In the genomic region with DNA sequence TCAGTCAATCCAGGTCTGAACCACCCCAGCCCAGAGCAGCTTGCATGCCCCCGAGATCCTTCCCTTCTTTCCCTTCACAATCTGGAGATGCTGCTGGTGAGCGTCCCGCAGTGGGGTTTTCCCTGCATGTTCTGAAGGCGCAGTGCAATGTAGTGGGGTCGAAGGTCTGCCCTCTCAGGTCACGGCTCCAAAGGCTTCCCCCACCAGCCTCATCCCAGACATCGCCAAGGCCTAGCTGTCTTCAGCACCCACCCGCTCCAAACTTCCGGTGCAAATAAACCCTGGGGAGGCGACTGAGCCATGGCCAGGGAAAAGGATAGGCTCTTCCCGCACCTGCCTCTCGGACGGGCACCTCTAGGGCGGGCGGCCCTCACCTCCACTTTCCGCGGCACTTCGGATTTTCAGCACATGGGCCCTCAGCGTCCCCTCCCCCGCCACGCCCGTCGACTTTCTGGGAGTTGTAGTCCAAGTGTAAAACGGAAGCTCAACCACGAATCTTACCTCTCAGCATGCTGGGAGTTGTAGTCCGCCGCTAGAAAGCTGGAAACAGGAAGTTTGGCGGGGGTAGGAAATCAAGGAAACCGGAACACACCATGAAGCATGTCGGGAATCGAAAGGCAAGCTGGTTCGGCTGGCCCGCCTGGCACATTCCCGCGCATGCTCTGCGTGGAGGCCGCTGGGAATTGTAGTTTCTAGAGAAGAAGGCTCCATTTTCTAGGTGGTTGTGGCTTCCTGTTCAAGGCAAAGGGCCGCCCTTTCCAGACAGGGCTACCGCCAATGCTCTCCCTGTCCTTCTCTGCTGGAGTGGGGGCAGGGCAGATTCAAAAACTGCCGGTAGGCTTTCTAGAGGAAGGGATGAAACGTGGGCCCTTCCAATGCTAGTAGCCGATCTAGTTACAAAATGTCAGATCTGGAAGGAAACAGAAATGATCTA, we compare ENCODE assay signal across 1 cellular context.
TF ChIP-seq lines count a peak whose summit lies in the region.

A gene (minus strand): TSS at position 410 of the 934 bp plus-strand sequence. CDS start 2,384 bp downstream, outside the sequence.

TF ChIP-seq in HepG2, 621 proteins besides CTCF, POLR2A, EP300 and RAD21 (continued from another document and continues in another):
- TF ChIP-seq, protein P1, sequence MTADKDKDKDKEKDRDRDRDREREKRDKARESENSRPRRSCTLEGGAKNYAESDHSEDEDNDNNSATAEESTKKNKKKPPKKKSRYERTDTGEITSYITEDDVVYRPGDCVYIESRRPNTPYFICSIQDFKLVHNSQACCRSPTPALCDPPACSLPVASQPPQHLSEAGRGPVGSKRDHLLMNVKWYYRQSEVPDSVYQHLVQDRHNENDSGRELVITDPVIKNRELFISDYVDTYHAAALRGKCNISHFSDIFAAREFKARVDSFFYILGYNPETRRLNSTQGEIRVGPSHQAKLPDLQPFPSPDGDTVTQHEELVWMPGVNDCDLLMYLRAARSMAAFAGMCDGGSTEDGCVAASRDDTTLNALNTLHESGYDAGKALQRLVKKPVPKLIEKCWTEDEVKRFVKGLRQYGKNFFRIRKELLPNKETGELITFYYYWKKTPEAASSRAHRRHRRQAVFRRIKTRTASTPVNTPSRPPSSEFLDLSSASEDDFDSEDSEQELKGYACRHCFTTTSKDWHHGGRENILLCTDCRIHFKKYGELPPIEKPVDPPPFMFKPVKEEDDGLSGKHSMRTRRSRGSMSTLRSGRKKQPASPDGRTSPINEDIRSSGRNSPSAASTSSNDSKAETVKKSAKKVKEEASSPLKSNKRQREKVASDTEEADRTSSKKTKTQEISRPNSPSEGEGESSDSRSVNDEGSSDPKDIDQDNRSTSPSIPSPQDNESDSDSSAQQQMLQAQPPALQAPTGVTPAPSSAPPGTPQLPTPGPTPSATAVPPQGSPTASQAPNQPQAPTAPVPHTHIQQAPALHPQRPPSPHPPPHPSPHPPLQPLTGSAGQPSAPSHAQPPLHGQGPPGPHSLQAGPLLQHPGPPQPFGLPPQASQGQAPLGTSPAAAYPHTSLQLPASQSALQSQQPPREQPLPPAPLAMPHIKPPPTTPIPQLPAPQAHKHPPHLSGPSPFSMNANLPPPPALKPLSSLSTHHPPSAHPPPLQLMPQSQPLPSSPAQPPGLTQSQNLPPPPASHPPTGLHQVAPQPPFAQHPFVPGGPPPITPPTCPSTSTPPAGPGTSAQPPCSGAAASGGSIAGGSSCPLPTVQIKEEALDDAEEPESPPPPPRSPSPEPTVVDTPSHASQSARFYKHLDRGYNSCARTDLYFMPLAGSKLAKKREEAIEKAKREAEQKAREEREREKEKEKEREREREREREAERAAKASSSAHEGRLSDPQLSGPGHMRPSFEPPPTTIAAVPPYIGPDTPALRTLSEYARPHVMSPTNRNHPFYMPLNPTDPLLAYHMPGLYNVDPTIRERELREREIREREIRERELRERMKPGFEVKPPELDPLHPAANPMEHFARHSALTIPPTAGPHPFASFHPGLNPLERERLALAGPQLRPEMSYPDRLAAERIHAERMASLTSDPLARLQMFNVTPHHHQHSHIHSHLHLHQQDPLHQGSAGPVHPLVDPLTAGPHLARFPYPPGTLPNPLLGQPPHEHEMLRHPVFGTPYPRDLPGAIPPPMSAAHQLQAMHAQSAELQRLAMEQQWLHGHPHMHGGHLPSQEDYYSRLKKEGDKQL (CRISPR knock-in tag; IDR thresholded peaks at IDR 0.05; ENCODE audit: low read depth) = no peak
- no peak; the same call in 1 of the 2 replicates for TF ChIP-seq NFE2L2 (IDR thresholded peaks at IDR 0.05; ENCODE audit: low read length)
- peak; percentile 91 for TF ChIP-seq ZNF543 (CRISPR knock-in tag; IDR thresholded peaks at IDR 0.05)
- TF ChIP-seq ZSCAN22 (CRISPR knock-in tag; IDR thresholded peaks at IDR 0.05) = no peak
- TF ChIP-seq KLF16 (CRISPR knock-in tag; IDR thresholded peaks at IDR 0.05) = peak; percentile 87 to 95; a peak in 2 of 4 replicates
- no peak for TF ChIP-seq SMC3 (IDR thresholded peaks at IDR 0.05; ENCODE audit: low read length)
- peak; percentile 88; the same call in 1 of the 2 replicates for TF ChIP-seq MIXL1 (CRISPR knock-in tag; IDR thresholded peaks at IDR 0.05)
- TF ChIP-seq FOXK2 (IDR thresholded peaks at IDR 0.05) = peak; percentile 83
- no peak for TF ChIP-seq IRX3 (CRISPR knock-in tag; IDR thresholded peaks at IDR 0.05; ENCODE audit: borderline replicate concordance, low read depth)
- peak; percentile 77 for TF ChIP-seq ZNF605 (CRISPR knock-in tag; IDR thresholded peaks at IDR 0.05)
- TF ChIP-seq, protein P2, sequence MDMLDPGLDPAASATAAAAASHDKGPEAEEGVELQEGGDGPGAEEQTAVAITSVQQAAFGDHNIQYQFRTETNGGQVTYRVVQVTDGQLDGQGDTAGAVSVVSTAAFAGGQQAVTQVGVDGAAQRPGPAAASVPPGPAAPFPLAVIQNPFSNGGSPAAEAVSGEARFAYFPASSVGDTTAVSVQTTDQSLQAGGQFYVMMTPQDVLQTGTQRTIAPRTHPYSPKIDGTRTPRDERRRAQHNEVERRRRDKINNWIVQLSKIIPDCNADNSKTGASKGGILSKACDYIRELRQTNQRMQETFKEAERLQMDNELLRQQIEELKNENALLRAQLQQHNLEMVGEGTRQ (IDR thresholded peaks at IDR 0.05; ENCODE audit: low read depth, low read length) = no peak
- TF ChIP-seq, protein P2 (CRISPR knock-in tag; IDR thresholded peaks at IDR 0.05; ENCODE audit: borderline replicate concordance) = 0 out of 2 replicates have a peak, but pooled peaks have one; percentile 39
- TF ChIP-seq, protein P3, sequence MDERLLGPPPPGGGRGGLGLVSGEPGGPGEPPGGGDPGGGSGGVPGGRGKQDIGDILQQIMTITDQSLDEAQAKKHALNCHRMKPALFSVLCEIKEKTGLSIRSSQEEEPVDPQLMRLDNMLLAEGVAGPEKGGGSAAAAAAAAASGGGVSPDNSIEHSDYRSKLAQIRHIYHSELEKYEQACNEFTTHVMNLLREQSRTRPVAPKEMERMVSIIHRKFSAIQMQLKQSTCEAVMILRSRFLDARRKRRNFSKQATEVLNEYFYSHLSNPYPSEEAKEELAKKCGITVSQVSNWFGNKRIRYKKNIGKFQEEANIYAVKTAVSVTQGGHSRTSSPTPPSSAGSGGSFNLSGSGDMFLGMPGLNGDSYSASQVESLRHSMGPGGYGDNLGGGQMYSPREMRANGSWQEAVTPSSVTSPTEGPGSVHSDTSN (CRISPR knock-in tag; IDR thresholded peaks at IDR 0.05) = no peak
- TF ChIP-seq ZNF776 (CRISPR knock-in tag; IDR thresholded peaks at IDR 0.05) = peak; percentile 91; the same call in 1 of the 2 replicates
- 0 out of 2 replicates have a peak, but pooled peaks have one; percentile 36 for TF ChIP-seq ZNF572 (CRISPR knock-in tag; IDR thresholded peaks at IDR 0.05)
- TF ChIP-seq, protein P4, sequence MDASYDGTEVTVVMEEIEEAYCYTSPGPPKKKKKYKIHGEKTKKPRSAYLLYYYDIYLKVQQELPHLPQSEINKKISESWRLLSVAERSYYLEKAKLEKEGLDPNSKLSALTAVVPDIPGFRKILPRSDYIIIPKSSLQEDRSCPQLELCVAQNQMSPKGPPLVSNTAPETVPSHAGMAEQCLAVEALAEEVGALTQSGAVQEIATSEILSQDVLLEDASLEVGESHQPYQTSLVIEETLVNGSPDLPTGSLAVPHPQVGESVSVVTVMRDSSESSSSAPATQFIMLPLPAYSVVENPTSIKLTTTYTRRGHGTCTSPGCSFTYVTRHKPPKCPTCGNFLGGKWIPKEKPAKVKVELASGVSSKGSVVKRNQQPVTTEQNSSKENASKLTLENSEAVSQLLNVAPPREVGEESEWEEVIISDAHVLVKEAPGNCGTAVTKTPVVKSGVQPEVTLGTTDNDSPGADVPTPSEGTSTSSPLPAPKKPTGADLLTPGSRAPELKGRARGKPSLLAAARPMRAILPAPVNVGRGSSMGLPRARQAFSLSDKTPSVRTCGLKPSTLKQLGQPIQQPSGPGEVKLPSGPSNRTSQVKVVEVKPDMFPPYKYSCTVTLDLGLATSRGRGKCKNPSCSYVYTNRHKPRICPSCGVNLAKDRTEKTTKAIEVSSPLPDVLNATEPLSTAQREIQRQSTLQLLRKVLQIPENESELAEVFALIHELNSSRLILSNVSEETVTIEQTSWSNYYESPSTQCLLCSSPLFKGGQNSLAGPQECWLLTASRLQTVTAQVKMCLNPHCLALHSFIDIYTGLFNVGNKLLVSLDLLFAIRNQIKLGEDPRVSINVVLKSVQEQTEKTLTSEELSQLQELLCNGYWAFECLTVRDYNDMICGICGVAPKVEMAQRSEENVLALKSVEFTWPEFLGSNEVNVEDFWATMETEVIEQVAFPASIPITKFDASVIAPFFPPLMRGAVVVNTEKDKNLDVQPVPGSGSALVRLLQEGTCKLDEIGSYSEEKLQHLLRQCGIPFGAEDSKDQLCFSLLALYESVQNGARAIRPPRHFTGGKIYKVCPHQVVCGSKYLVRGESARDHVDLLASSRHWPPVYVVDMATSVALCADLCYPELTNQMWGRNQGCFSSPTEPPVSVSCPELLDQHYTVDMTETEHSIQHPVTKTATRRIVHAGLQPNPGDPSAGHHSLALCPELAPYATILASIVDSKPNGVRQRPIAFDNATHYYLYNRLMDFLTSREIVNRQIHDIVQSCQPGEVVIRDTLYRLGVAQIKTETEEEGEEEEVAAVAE (CRISPR knock-in tag; IDR thresholded peaks at IDR 0.05; ENCODE audit: borderline replicate concordance) = peak; percentile 82
- TF ChIP-seq CHD2 (IDR thresholded peaks at IDR 0.05; ENCODE audit: low read depth, low read length) = peak; percentile 76
- TF ChIP-seq ZFAT (CRISPR knock-in tag; conservative IDR thresholded peaks at IDR 0.05) = no peak
- no peak for TF ChIP-seq TEAD2 (CRISPR knock-in tag; IDR thresholded peaks at IDR 0.05)
- TF ChIP-seq, protein P5, sequence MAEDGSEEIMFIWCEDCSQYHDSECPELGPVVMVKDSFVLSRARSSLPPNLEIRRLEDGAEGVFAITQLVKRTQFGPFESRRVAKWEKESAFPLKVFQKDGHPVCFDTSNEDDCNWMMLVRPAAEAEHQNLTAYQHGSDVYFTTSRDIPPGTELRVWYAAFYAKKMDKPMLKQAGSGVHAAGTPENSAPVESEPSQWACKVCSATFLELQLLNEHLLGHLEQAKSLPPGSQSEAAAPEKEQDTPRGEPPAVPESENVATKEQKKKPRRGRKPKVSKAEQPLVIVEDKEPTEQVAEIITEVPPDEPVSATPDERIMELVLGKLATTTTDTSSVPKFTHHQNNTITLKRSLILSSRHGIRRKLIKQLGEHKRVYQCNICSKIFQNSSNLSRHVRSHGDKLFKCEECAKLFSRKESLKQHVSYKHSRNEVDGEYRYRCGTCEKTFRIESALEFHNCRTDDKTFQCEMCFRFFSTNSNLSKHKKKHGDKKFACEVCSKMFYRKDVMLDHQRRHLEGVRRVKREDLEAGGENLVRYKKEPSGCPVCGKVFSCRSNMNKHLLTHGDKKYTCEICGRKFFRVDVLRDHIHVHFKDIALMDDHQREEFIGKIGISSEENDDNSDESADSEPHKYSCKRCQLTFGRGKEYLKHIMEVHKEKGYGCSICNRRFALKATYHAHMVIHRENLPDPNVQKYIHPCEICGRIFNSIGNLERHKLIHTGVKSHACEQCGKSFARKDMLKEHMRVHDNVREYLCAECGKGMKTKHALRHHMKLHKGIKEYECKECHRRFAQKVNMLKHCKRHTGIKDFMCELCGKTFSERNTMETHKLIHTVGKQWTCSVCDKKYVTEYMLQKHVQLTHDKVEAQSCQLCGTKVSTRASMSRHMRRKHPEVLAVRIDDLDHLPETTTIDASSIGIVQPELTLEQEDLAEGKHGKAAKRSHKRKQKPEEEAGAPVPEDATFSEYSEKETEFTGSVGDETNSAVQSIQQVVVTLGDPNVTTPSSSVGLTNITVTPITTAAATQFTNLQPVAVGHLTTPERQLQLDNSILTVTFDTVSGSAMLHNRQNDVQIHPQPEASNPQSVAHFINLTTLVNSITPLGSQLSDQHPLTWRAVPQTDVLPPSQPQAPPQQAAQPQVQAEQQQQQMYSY (CRISPR knock-in tag; IDR thresholded peaks at IDR 0.05) = peak; percentile 57; the same call in 1 of the 2 replicates
- TF ChIP-seq, protein P6, sequence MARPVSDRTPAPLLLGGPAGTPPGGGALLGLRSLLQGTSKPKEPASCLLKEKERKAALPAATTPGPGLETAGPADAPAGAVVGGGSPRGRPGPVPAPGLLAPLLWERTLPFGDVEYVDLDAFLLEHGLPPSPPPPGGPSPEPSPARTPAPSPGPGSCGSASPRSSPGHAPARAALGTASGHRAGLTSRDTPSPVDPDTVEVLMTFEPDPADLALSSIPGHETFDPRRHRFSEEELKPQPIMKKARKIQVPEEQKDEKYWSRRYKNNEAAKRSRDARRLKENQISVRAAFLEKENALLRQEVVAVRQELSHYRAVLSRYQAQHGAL (CRISPR knock-in tag; IDR thresholded peaks at IDR 0.05; ENCODE audit: not compliant biosample characterization) = no peak
- no peak for TF ChIP-seq ZNF468 (CRISPR knock-in tag; IDR thresholded peaks at IDR 0.05)
- TF ChIP-seq MEIS2 (CRISPR knock-in tag; IDR thresholded peaks at IDR 0.05) = peak; percentile 78
- TF ChIP-seq ZNF781 (CRISPR knock-in tag; IDR thresholded peaks at IDR 0.05; ENCODE audit: borderline replicate concordance, not compliant biosample characterization) = peak; percentile 67
- TF ChIP-seq ZNF331 (CRISPR knock-in tag; IDR thresholded peaks at IDR 0.05) = no peak
- TF ChIP-seq, protein P7, sequence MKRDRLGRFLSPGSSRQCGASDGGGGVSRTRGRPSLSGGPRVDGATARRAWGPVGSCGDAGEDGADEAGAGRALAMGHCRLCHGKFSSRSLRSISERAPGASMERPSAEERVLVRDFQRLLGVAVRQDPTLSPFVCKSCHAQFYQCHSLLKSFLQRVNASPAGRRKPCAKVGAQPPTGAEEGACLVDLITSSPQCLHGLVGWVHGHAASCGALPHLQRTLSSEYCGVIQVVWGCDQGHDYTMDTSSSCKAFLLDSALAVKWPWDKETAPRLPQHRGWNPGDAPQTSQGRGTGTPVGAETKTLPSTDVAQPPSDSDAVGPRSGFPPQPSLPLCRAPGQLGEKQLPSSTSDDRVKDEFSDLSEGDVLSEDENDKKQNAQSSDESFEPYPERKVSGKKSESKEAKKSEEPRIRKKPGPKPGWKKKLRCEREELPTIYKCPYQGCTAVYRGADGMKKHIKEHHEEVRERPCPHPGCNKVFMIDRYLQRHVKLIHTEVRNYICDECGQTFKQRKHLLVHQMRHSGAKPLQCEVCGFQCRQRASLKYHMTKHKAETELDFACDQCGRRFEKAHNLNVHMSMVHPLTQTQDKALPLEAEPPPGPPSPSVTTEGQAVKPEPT (CRISPR knock-in tag; IDR thresholded peaks at IDR 0.05; ENCODE audit: low read depth) = peak; percentile 90
- TF ChIP-seq SRSF9 (IDR thresholded peaks at IDR 0.05; ENCODE audit: borderline replicate concordance, insufficient read depth, low read depth, low read length, poor library complexity, severe bottlenecking) = no peak
